ENCODE assay signal across 8 cellular contexts in the genomic region with DNA sequence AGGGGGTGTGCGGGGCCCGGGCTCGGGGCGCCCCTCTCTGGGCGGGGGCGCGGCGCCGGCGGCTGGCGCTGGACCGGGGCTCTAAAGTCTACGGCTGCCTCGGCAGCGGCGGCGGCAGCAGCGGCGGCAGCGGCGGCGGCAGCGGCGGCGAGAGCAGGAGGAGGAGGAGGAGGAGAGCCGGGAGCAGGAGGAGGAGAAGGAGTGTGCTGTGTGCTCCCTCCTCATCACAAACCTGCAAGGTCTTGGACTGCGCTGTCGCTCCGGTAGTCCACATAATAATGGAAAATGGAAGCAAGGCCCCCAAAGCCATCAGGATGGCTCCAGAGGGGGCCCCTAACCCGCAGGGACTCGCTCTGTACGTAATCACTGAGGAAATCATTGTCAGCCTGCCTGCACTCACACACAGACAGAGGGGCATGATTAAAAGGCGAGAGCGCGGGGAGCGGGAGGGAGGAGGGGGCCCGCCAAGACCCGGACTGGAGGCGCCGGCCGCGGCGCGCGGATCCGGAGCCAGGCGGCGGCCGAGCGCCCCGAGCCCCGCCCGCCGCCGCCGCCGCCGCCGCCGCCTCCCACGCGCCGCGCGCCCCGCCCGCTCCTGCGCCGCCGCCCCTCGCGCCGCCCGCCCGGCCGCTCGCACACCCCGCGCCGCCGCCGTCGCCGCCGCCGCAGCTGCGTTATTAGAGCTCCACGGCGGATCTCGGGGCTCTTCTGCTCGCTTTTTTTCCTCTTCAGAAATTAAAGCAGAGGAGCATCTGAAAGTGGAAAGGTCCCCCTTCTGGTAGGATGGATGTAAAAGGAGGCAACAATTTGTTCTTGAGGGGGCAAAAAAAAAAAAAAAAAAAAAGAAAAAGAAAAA. TPM values are rescaled to one million over a fixed set of nuclear protein-coding genes. Genes with fewer than 3 reads are reported as not detected.
DNase-seq lines count a peak whose midpoint lies in the region; ATAC-seq and TF ChIP-seq lines count a peak whose summit lies in the region.

A gene (minus strand): TSS at position 394 of the 856 bp plus-strand sequence. CDS start 1,220 bp downstream, outside the sequence.

- H2AFZ ChIP-seq in PC-9 = peak within 1 kb of the TSS; percentile 85

- H3K36me3 ChIP-seq in PC-9 (ENCODE audit: low read depth) = no peaks in the 10 kb centered on the region
- no peaks in the 10 kb centered on the region for H3K36me3 ChIP-seq in naive thymus-derived CD4-positive, alpha-beta T cell (ENCODE audit: control insufficient read depth in 2 of 3, insufficient read depth in 3 of 3, low read length in 3 of 3)

- DNase-seq in DMS 273 (lab: John Stamatoyannopoulos, UW; ENCODE audit: unreplicated experiment) (peak; percentile 96), PC-9 (peak in 1 of 2 experiments; percentile 35), fibroblast of the conjunctiva (ENCODE audit: low read depth) (peak; percentile 83), substantia nigra (lab: John Stamatoyannopoulos, UW) (peak; percentile 30 to 90 (median 79))
- DNase-seq in activated naive CD4-positive, alpha-beta T cell treated with anti-CD3 and anti-CD28 coated beads for 36 hours = peak; percentile 46
- DNase-seq in naive thymus-derived CD4-positive, alpha-beta T cell = peak in 8 of 9 donors; percentile 17 to 66 (median 28)

- H4K20me1 ChIP-seq in PC-9 (ENCODE audit: insufficient read depth) = no peaks in the 10 kb centered on the region

- no peaks in the 10 kb centered on the region for H3K79me2 ChIP-seq in PC-9 (ENCODE audit: low read depth)

- POLR2A ChIA-PET in PC-9 (lab: Charles Lee; ENCODE audit: unreplicated experiment) = no interaction called here
- POLR2A ChIA-PET in naive thymus-derived CD4-positive, alpha-beta T cell (lab: Charles Lee) = no interaction called here

- H3K9me3 ChIP-seq in PC-9 (ENCODE audit: insufficient read depth, low read depth) = no peaks in the 10 kb centered on the region
- no peaks in the 10 kb centered on the region for H3K9me3 ChIP-seq in naive thymus-derived CD4-positive, alpha-beta T cell (ENCODE audit: control insufficient read depth in 2 of 3, low read length in 3 of 3)

- peak; percentile 59 for ATAC-seq in GM21576 (IDR thresholded peaks at IDR 0.05; ENCODE audit: unreplicated experiment)
- peak; percentile 83 for ATAC-seq in naive thymus-derived CD4-positive, alpha-beta T cell

- H3K27ac Mint-ChIP-seq in IgD-negative memory B cell = peak within 1 kb of the TSS in 2 of 3 donors; percentile 81 to 92
- H3K27ac Mint-ChIP-seq in activated naive CD4-positive, alpha-beta T cell treated with anti-CD3 and anti-CD28 coated beads for 36 hours = no peak within 1 kb of the TSS
- H3K27ac Mint-ChIP-seq in naive thymus-derived CD4-positive, alpha-beta T cell = peak within 1 kb of the TSS in 1 of 9 donors; percentile 9

- no peaks in the 10 kb centered on the region for H3F3A ChIP-seq in PC-9 (ENCODE audit: insufficient read depth, low read depth)

- no peaks in the 10 kb centered on the region for H3K27me3 ChIP-seq in PC-9 (ENCODE audit: insufficient read depth, low read depth)
- H3K27me3 ChIP-seq in naive thymus-derived CD4-positive, alpha-beta T cell (ENCODE audit: control insufficient read depth in 2 of 2, insufficient read depth in 2 of 2, low read length in 2 of 2) = peaks cover 6 to 26% of the 10 kb centered on the region in 2 donors

- peak within 1 kb of the TSS; percentile 63 for H3K4me3 ChIP-seq in PC-9
- peak within 1 kb of the TSS; percentile 38 for H3K4me3 ChIP-seq in naive thymus-derived CD4-positive, alpha-beta T cell (ENCODE audit: low read length)

- H3K27ac ChIP-seq in PC-9 (no peak within 1 kb of the TSS), substantia nigra (ENCODE audit: low read depth, low read length, poor library complexity, severe bottlenecking) (peak within 1 kb of the TSS; percentile 88)
- no peak within 1 kb of the TSS for H3K27ac ChIP-seq in naive thymus-derived CD4-positive, alpha-beta T cell (ENCODE audit: low read depth, low read length)

- no peak for TF ChIP-seq CTCF in PC-9 (conservative IDR thresholded peaks at IDR 0.05)

- CTCF ChIA-PET in PC-9 (lab: Charles Lee) = no interaction called here
- CTCF ChIA-PET in activated naive CD4-positive, alpha-beta T cell treated with anti-CD3 and anti-CD28 coated beads for 36 hours (lab: Charles Lee) = no interaction called here
- CTCF ChIA-PET in naive thymus-derived CD4-positive, alpha-beta T cell (lab: Charles Lee) = no interaction called here

- no peaks in the 10 kb centered on the region for H3K9me2 ChIP-seq in PC-9 (ENCODE audit: insufficient read depth)

- H3K9me3 Mint-ChIP-seq in IgD-negative memory B cell = peaks cover 0 to 11% (median 2%) of the 10 kb centered on the region in 3 donors
- H3K9me3 Mint-ChIP-seq in activated naive CD4-positive, alpha-beta T cell treated with anti-CD3 and anti-CD28 coated beads for 36 hours = no peaks in the 10 kb centered on the region
- peaks cover 0 to 20% (median 0%) of the 10 kb centered on the region in 11 donors for H3K9me3 Mint-ChIP-seq in naive thymus-derived CD4-positive, alpha-beta T cell

- intact Hi-C loops in PC-9 (cut with micrococcal nuclease; ENCODE audit: unreplicated experiment) = no loop called here
- intact Hi-C loops in activated naive CD4-positive, alpha-beta T cell treated with anti-CD3 and anti-CD28 coated beads for 36 hours (cut with micrococcal nuclease) = loop anchor here (5.0 to 10.0 kb wide), 2 partner anchors 740 to 957 kb away; a partner anchor contains a TSS
- intact Hi-C loops in naive thymus-derived CD4-positive, alpha-beta T cell (cut with micrococcal nuclease) = loop anchor here in 1 of 2 donors (10.0 kb wide), 2 partner anchors 957 to 1303 kb away; a partner anchor contains a TSS

- no TSS peak for BruUV-seq in PC-9 (replicated peaks; lab: Mats Ljungman, UMichigan)

- H3K4me2 ChIP-seq in PC-9 = peak within 1 kb of the TSS; percentile 82

- peaks cover 0 to 9% (median 7%) of the 10 kb centered on the region in 3 donors for H3K4me1 Mint-ChIP-seq in IgD-negative memory B cell
- peaks cover 12% of the 10 kb centered on the region for H3K4me1 Mint-ChIP-seq in activated naive CD4-positive, alpha-beta T cell treated with anti-CD3 and anti-CD28 coated beads for 36 hours (ENCODE audit: low read depth)
- peaks cover 9 to 27% (median 17%) of the 10 kb centered on the region in 7 donors for H3K4me1 Mint-ChIP-seq in naive thymus-derived CD4-positive, alpha-beta T cell

- H3K4me1 ChIP-seq in PC-9 (replicated peaks; ENCODE audit: insufficient read depth) = no peaks in the 10 kb centered on the region
- peaks cover 0 to 11% of the 10 kb centered on the region in 2 donors for H3K4me1 ChIP-seq in naive thymus-derived CD4-positive, alpha-beta T cell (ENCODE audit: control insufficient read depth in 2 of 2, insufficient read depth in 2 of 2, low read length in 2 of 2)

- H3K36me3 Mint-ChIP-seq in IgD-negative memory B cell = no peaks in the 10 kb centered on the region
- H3K36me3 Mint-ChIP-seq in activated naive CD4-positive, alpha-beta T cell treated with anti-CD3 and anti-CD28 coated beads for 36 hours (ENCODE audit: low read depth) = no peaks in the 10 kb centered on the region
- H3K36me3 Mint-ChIP-seq in naive thymus-derived CD4-positive, alpha-beta T cell = peaks cover 0 to 3% (median 0%) of the 10 kb centered on the region in 5 donors

- H3K27me3 Mint-ChIP-seq in IgD-negative memory B cell = peaks cover 24% of the 10 kb centered on the region
- peaks cover 51% of the 10 kb centered on the region for H3K27me3 Mint-ChIP-seq in activated naive CD4-positive, alpha-beta T cell treated with anti-CD3 and anti-CD28 coated beads for 36 hours (ENCODE audit: low read depth)
- H3K27me3 Mint-ChIP-seq in naive thymus-derived CD4-positive, alpha-beta T cell = peaks cover 55 to 70% (median 66%) of the 10 kb centered on the region in 5 donors

- H3K4me3 Mint-ChIP-seq in IgD-negative memory B cell = peak within 1 kb of the TSS; percentile 75 to 91 (median 83)
- H3K4me3 Mint-ChIP-seq in activated naive CD4-positive, alpha-beta T cell treated with anti-CD3 and anti-CD28 coated beads for 36 hours = peak within 1 kb of the TSS; percentile 72
- peak within 1 kb of the TSS; percentile 66 to 90 (median 84) for H3K4me3 Mint-ChIP-seq in naive thymus-derived CD4-positive, alpha-beta T cell

RNA-seq across cellular contexts. Expression of the gene that starts here (rescaled TPM):
- not detected for polyA plus RNA-seq in IgD-negative memory B cell
- not detected in 2 replicates for total RNA-seq in PC-9 (2021)
- not detected for total RNA-seq in activated naive CD4-positive, alpha-beta T cell treated with anti-CD3 and anti-CD28 coated beads for 36 hours
- total RNA-seq in naive thymus-derived CD4-positive, alpha-beta T cell = 1 to 10 TPM in 2 of 5 experiments, not detected in 3; 1.1 to 4.4 TPM
- polyA plus RNA-seq in naive thymus-derived CD4-positive, alpha-beta T cell = not detected

Comparison
In these comparisons a context has a peak if more than half of its experiments do, and no peak if none do; other contexts are left out.
1. Peak in DNase-seq in activated naive CD4-positive, alpha-beta T cell treated with anti-CD3 and anti-CD28 coated beads for 36 hours; RNA of the gene not detected or under 1 TPM.